1 cellular context compared by ENCODE assay signal in the genomic region with DNA sequence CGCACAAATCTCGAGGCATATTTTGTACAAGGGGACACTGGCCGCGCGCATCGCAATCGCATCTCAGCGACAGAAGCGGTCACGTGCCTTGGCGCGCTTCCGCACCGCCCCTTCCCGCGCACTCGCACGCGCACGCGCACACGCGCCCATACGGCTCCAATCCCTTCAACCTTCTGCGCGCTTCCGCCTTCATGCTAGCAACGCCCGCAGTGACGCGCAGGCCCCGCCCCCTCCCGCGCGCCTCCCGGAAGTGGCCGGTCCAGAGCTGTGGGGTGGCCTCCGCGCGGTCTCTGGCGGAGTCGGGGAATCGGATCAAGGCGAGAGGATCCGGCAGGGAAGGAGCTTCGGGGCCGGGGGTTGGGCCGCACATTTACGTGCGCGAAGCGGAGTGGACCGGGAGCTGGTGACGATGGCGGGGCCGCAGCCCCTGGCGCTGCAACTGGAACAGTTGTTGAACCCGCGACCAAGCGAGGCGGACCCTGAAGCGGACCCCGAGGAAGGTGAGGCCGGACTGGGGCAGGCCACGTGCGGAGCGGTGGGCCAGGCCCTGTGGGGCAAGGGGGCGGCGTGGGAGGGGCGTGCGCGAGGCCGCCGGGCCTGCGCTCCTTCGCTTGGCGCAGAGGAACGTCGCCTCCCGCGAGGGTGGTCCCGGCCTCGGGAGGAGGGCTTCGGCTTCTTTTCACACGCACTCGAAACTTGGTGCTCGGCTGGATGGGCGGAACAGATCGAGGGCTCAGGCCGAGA.
TF ChIP-seq lines count a peak whose summit lies in the region.

AATF (plus strand) TSS at position 238 of the 744 bp plus-strand sequence; CDS start at position 410, 172 bp downstream.

TF ChIP-seq in HepG2, 621 proteins besides CTCF, POLR2A, EP300 and RAD21 (continued from another document and continues in another):
- TF ChIP-seq MXD3 (CRISPR knock-in tag; IDR thresholded peaks at IDR 0.05) = peak; percentile 96
- peak; percentile 94 for TF ChIP-seq ZNF230 (CRISPR knock-in tag; IDR thresholded peaks at IDR 0.05)
- peak; percentile 84 for TF ChIP-seq NR1H2 (CRISPR knock-in tag; IDR thresholded peaks at IDR 0.05; ENCODE audit: borderline replicate concordance, low read depth)
- peak; percentile 64 for TF ChIP-seq ONECUT2 (CRISPR knock-in tag; IDR thresholded peaks at IDR 0.05)
- TF ChIP-seq ZNF530 (CRISPR knock-in tag; IDR thresholded peaks at IDR 0.05; ENCODE audit: low read depth) = no peak
- peak; percentile 99 for TF ChIP-seq ZNF274 (CRISPR knock-in tag; IDR thresholded peaks at IDR 0.05)
- no peak for TF ChIP-seq FOXP1 (IDR thresholded peaks at IDR 0.05)
- no peak; the same call in 1 of the 2 replicates for TF ChIP-seq FOXP1 (CRISPR knock-in tag; IDR thresholded peaks at IDR 0.05)
- TF ChIP-seq ZNF672 (CRISPR knock-in tag; IDR thresholded peaks at IDR 0.05) = no peak
- TF ChIP-seq, protein P1, sequence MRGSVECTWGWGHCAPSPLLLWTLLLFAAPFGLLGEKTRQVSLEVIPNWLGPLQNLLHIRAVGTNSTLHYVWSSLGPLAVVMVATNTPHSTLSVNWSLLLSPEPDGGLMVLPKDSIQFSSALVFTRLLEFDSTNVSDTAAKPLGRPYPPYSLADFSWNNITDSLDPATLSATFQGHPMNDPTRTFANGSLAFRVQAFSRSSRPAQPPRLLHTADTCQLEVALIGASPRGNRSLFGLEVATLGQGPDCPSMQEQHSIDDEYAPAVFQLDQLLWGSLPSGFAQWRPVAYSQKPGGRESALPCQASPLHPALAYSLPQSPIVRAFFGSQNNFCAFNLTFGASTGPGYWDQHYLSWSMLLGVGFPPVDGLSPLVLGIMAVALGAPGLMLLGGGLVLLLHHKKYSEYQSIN (CRISPR knock-in tag; IDR thresholded peaks at IDR 0.05; ENCODE audit: borderline replicate concordance) = peak; percentile 96; the same call in 1 of the 2 replicates
- TF ChIP-seq SMYD3 (CRISPR knock-in tag; IDR thresholded peaks at IDR 0.05) = peak; percentile 100
- no peak for TF ChIP-seq ZC3H4 (CRISPR knock-in tag; IDR thresholded peaks at IDR 0.05; ENCODE audit: borderline replicate concordance)
- peak; percentile 95 for TF ChIP-seq PHF20 (CRISPR knock-in tag; IDR thresholded peaks at IDR 0.05)
- TF ChIP-seq, protein P2, sequence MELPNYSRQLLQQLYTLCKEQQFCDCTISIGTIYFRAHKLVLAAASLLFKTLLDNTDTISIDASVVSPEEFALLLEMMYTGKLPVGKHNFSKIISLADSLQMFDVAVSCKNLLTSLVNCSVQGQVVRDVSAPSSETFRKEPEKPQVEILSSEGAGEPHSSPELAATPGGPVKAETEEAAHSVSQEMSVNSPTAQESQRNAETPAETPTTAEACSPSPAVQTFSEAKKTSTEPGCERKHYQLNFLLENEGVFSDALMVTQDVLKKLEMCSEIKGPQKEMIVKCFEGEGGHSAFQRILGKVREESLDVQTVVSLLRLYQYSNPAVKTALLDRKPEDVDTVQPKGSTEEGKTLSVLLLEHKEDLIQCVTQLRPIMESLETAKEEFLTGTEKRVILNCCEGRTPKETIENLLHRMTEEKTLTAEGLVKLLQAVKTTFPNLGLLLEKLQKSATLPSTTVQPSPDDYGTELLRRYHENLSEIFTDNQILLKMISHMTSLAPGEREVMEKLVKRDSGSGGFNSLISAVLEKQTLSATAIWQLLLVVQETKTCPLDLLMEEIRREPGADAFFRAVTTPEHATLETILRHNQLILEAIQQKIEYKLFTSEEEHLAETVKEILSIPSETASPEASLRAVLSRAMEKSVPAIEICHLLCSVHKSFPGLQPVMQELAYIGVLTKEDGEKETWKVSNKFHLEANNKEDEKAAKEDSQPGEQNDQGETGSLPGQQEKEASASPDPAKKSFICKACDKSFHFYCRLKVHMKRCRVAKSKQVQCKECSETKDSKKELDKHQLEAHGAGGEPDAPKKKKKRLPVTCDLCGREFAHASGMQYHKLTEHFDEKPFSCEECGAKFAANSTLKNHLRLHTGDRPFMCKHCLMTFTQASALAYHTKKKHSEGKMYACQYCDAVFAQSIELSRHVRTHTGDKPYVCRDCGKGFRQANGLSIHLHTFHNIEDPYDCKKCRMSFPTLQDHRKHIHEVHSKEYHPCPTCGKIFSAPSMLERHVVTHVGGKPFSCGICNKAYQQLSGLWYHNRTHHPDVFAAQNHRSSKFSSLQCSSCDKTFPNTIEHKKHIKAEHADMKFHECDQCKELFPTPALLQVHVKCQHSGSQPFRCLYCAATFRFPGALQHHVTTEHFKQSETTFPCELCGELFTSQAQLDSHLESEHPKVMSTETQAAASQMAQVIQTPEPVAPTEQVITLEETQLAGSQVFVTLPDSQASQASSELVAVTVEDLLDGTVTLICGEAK (IDR thresholded peaks at IDR 0.05) = no peak
- TF ChIP-seq, protein P2 (CRISPR knock-in tag; IDR thresholded peaks at IDR 0.05) = peak; percentile 95
- TF ChIP-seq JARID2 (CRISPR knock-in tag; IDR thresholded peaks at IDR 0.05; ENCODE audit: insufficient replicate concordance) = no peak
- peak; percentile 90 for TF ChIP-seq XBP1 (CRISPR knock-in tag; IDR thresholded peaks at IDR 0.05)
- TF ChIP-seq, protein P3, sequence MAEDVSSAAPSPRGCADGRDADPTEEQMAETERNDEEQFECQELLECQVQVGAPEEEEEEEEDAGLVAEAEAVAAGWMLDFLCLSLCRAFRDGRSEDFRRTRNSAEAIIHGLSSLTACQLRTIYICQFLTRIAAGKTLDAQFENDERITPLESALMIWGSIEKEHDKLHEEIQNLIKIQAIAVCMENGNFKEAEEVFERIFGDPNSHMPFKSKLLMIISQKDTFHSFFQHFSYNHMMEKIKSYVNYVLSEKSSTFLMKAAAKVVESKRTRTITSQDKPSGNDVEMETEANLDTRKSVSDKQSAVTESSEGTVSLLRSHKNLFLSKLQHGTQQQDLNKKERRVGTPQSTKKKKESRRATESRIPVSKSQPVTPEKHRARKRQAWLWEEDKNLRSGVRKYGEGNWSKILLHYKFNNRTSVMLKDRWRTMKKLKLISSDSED (CRISPR knock-in tag; IDR thresholded peaks at IDR 0.05) = peak; percentile 66; the same call in 1 of the 2 replicates
- TF ChIP-seq RERE (CRISPR knock-in tag; IDR thresholded peaks at IDR 0.05; ENCODE audit: low read depth) = no peak
- TF ChIP-seq ZNF777 (CRISPR knock-in tag; IDR thresholded peaks at IDR 0.05) = peak; percentile 84
- peak; percentile 80; the same call in 1 of the 2 replicates for TF ChIP-seq ZNF841 (CRISPR knock-in tag; IDR thresholded peaks at IDR 0.05; ENCODE audit: borderline replicate concordance)
- TF ChIP-seq ZNF331 (CRISPR knock-in tag; IDR thresholded peaks at IDR 0.05) = peak; percentile 94
- TF ChIP-seq SP2 (CRISPR knock-in tag; IDR thresholded peaks at IDR 0.05) = peak; percentile 69
- no peak for TF ChIP-seq ZNF3 (CRISPR knock-in tag; IDR thresholded peaks at IDR 0.05)
- TF ChIP-seq, protein P4, sequence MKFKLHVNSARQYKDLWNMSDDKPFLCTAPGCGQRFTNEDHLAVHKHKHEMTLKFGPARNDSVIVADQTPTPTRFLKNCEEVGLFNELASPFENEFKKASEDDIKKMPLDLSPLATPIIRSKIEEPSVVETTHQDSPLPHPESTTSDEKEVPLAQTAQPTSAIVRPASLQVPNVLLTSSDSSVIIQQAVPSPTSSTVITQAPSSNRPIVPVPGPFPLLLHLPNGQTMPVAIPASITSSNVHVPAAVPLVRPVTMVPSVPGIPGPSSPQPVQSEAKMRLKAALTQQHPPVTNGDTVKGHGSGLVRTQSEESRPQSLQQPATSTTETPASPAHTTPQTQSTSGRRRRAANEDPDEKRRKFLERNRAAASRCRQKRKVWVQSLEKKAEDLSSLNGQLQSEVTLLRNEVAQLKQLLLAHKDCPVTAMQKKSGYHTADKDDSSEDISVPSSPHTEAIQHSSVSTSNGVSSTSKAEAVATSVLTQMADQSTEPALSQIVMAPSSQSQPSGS (CRISPR knock-in tag; IDR thresholded peaks at IDR 0.05) = peak; percentile 82
- no peak for TF ChIP-seq SSRP1 (CRISPR knock-in tag; IDR thresholded peaks at IDR 0.05)
- TF ChIP-seq HINFP (CRISPR knock-in tag; IDR thresholded peaks at IDR 0.05; ENCODE audit: low read depth) = peak; percentile 88
- TF ChIP-seq ZBTB37 (CRISPR knock-in tag; IDR thresholded peaks at IDR 0.05) = no peak
- peak; percentile 97; the same call in 1 of the 2 replicates for TF ChIP-seq ZNF296 (CRISPR knock-in tag; conservative IDR thresholded peaks at IDR 0.05)
- TF ChIP-seq CBX2 (IDR thresholded peaks at IDR 0.05; ENCODE audit: low read depth, low read length) = no peak; the same call in 1 of the 2 replicates
- peak; percentile 80; the same call in 1 of the 2 replicates for TF ChIP-seq CBX2 (CRISPR knock-in tag; IDR thresholded peaks at IDR 0.05; ENCODE audit: low read depth)
- TF ChIP-seq KMT2B (CRISPR knock-in tag; IDR thresholded peaks at IDR 0.05) = peak; percentile 90
